In genomic region chr15:80596521-80596976, GRCh38 we compare ENCODE assay signal across 25 cellular contexts.
DNase-seq lines count a peak whose midpoint lies in the region; ATAC-seq, FAIRE-seq and TF ChIP-seq lines count a peak whose summit lies in the region.
"Had no signal": no experiment of that assay in that cellular context is flagged by ENCODE, and none has a peak within 500 bp of the region (broad histone marks: within the 10 kb centered on the region; RNA-seq: fewer than 3 reads in every experiment).

No MANE protein-coding gene starts in this region.

- no peaks in the 10 kb centered on the region for H3K9me3 ChIP-seq in right atrium auricular region
- no peaks in the 10 kb centered on the region for H3K9me3 ChIP-seq in heart right ventricle
- H3K9me3 ChIP-seq in small intestine (ENCODE audit: control insufficient read depth, low read depth), result no peaks in the 10 kb centered on the region
- H3K9me3 ChIP-seq: prostate gland, SJSA1, uterus had no signal

- TF ChIP-seq CTCF in right atrium auricular region (IDR thresholded peaks at IDR 0.05) (no peak), heart right ventricle (IDR thresholded peaks at IDR 0.05) (no peak), GM10266 (IDR thresholded peaks at IDR 0.05; ENCODE audit: control insufficient read depth, insufficient read depth, low read depth, missing control alignments) (no peak)

- H3K4me1 ChIP-seq in right atrium auricular region (no peaks in the 10 kb centered on the region), heart right ventricle (no peaks in the 10 kb centered on the region), small intestine (ENCODE audit: control insufficient read depth in 2 of 2, insufficient read depth in 1 of 2, low read depth in 1 of 2, low read length in 1 of 2) (peaks cover 0 to 6% of the 10 kb centered on the region in 2 donors)
- H3K4me1 ChIP-seq: prostate gland, uterus had no signal

- no peak overlapping the region for H3K4me3 ChIP-seq in right atrium auricular region
- H3K4me3 ChIP-seq in heart right ventricle, result no peak overlapping the region
- no peak overlapping the region for H3K4me3 ChIP-seq in small intestine (ENCODE audit: low read depth in 1 of 2, low read length in 2 of 2)
- H3K4me3 ChIP-seq: GM12878, K562, prostate gland, SJSA1, uterus had no signal

- FAIRE-seq in small intestine (lab: Jason Lieb, UNC), result no peak
- FAIRE-seq: D721Med, GM12878, K562 had no signal

- intact Hi-C loops in Right ventricle myocardium inferior (cut with DNase I) (no loop called here), heart right ventricle (cut with DNase I) (no loop called here)

- H3K36me3 ChIP-seq in right atrium auricular region (no peaks in the 10 kb centered on the region), heart right ventricle (no peaks in the 10 kb centered on the region), small intestine (ENCODE audit: control insufficient read depth in 2 of 2, insufficient read depth in 2 of 2, low read length in 2 of 2) (no peaks in the 10 kb centered on the region)
- H3K36me3 ChIP-seq: prostate gland, SJSA1, uterus, WERI-Rb-1 had no signal

- WGBS in heart right ventricle, 2 donors, result 82 to 85% methylated on average over 7 of the region's 7 CpGs
- 27 to 66% (median 57%) methylated on average over 7 of the region's 7 CpGs for WGBS in small intestine, 3 donors

- ATAC-seq in Right ventricle myocardium inferior (peak; percentile 54), heart right ventricle (peak in 5 of 8 donors; percentile 68 to 89 (median 76)), HG02970 (IDR thresholded peaks at IDR 0.05; ENCODE audit: low FRiP score, unreplicated experiment) (no peak)
- ATAC-seq: GM12878, K562, T-helper 17 cell had no signal

- DNase-seq in Right ventricle myocardium inferior (ENCODE audit: missing footprints) (no peak), right atrium auricular region (ENCODE audit: low spot score) (no peak), cerebellar cortex (ENCODE audit: low spot score) (peak; percentile 75), heart right ventricle (no peak), small intestine (peak; percentile 94), NCI-H1436 treated with DMSO at 0.1 percent for 48 hours (lab: John Stamatoyannopoulos, UW) (no peak), GM10266 (ENCODE audit: extremely low spot score) (no peak)
- DNase-seq: 8988T; activated CD4-positive, alpha-beta memory T cell treated with anti-CD3 and anti-CD28 coated beads for 36 hours; activated naive CD4-positive, alpha-beta T cell treated with Interleukin-2 at 50 U/mL for 16 hours; cerebellar nuclear complex; GDM1; NCI-H2081; NCI-H510A; stimulated activated CD4-positive, alpha-beta T cell treated with anti-CD3 and anti-CD28 coated beads, Interleukin-12 subunit alpha, Interleukin-12 subunit beta, amount 100 ng/mL, for 4 hours; T-helper 17 cell; uterus; WERI-Rb-1 had no signal

- H3K27me3 ChIP-seq in right atrium auricular region (no peaks in the 10 kb centered on the region), heart right ventricle (peaks cover 0 to 3% (median 0%) of the 10 kb centered on the region in 7 donors), small intestine (ENCODE audit: control insufficient read depth in 2 of 2, insufficient read depth in 2 of 2, low read length in 2 of 2) (no peaks in the 10 kb centered on the region)
- H3K27me3 ChIP-seq: SJSA1, uterus had no signal

- no peak overlapping the region for H3K27ac ChIP-seq in right atrium auricular region
- no peak overlapping the region for H3K27ac ChIP-seq in heart right ventricle
- peak overlapping the region in 1 of 2 donors; percentile 41 for H3K27ac ChIP-seq in small intestine (ENCODE audit: low read depth in 1 of 2, low read length in 1 of 2)
- H3K27ac ChIP-seq: HL-60, prostate gland, SJSA1, uterus, WERI-Rb-1 had no signal

Comparison
In these comparisons a context has a peak if more than half of its experiments do, and no peak if none do; other contexts are left out.
1. DNase-seq: peak in cerebellar cortex (single experiment) and small intestine (single experiment); none in Right ventricle myocardium inferior (single experiment), right atrium auricular region (single experiment), heart right ventricle (0 of 2), NCI-H1436 treated with DMSO at 0.1 percent for 48 hours (single experiment) and GM10266 (single experiment).